In the genomic region with DNA sequence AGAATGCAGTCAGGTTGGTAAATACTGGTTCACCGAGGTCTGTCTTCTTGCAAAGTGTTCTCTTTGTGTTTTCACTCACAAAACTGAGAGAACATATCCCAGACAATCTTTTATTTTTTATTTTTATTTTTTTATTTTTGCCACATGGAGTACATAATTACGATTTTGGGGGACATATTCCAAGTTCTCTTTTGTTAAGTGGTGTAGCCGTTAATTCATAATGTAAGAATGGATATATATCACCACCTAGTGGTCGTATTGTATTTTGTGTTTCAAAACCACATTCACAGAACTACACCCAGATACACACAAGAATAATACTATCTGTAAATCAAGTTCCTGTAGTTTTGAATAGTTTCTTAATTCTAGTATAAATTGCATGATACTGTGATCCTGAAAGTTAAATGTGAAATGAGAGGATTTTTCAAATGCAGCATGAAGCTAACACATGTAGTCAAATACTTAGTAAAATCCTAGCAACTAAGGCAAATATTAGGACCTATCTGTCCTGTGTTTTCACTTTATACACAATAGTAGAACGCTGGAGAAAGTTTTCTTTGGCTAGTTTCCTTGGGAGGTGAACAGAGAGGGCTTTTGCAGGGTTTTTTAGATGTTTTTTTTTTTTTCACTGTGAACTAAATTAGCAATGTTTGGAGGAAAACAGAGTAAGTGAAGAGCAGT, we compare ENCODE assay signal across 9 cellular contexts.
DNase-seq lines count a peak whose midpoint lies in the region; ATAC-seq and TF ChIP-seq lines count a peak whose summit lies in the region.
"Had no signal": no experiment of that assay in that cellular context is flagged by ENCODE, and none has a peak within 500 bp of the region (broad histone marks: within the 10 kb centered on the region; RNA-seq: fewer than 3 reads in every experiment).

No MANE protein-coding gene starts in this region.

- no peaks in the 10 kb centered on the region for H3K79me2 ChIP-seq in DOHH2 (ENCODE audit: control insufficient read depth, low read length)

- in situ Hi-C loops in astrocyte of the cerebellum (cut with HindIII; ENCODE audit: low sequenced_read_pairs), result loop anchor here (5.0 kb wide), 1 partner anchor 87 kb away; no protein-coding TSS in a partner anchor

- no peaks in the 10 kb centered on the region for H3K9me3 ChIP-seq in DOHH2 (ENCODE audit: control insufficient read depth, insufficient read depth, low read length)
- H3K9me3 ChIP-seq in uterus, result no peaks in the 10 kb centered on the region

- H3K27me3 Mint-ChIP-seq in activated T-helper 1 cell treated with anti-CD3 and anti-CD28 coated beads, Interleukin-12 subunit alpha, Interleukin-12 subunit beta, Interleukin-2, Interleukin-4 antibody, amounts not matched to agents 30 ng/mL and 10 ng/mL and 1 ng/mL, durations not matched to agents 14 hours and 24 hours and 36 hours (ENCODE audit: insufficient read depth), result peaks cover 20% of the 10 kb centered on the region

- H3K4me2 ChIP-seq in DOHH2 (ENCODE audit: low read length), result no peak overlapping the region

- H3K4me3 ChIP-seq in DOHH2 (ENCODE audit: low read length) (no peak overlapping the region), astrocyte of the cerebellum (ENCODE audit: low read depth, low read length) (no peak overlapping the region), uterus (no peak overlapping the region)
- H3K4me3 ChIP-seq: skin epidermis had no signal

- H3K27me3 ChIP-seq in DOHH2 (ENCODE audit: control insufficient read depth, low read length) (peaks cover 13% of the 10 kb centered on the region), uterus (no peaks in the 10 kb centered on the region)

- H3K36me3 ChIP-seq in DOHH2 (ENCODE audit: control insufficient read depth, low read length) (no peaks in the 10 kb centered on the region), uterus (no peaks in the 10 kb centered on the region)

- no peaks in the 10 kb centered on the region for H3K4me1 Mint-ChIP-seq in activated T-helper 1 cell treated with anti-CD3 and anti-CD28 coated beads, Interleukin-12 subunit alpha, Interleukin-12 subunit beta, Interleukin-2, Interleukin-4 antibody, amounts not matched to agents 30 ng/mL and 10 ng/mL and 1 ng/mL, durations not matched to agents 14 hours and 24 hours and 36 hours (ENCODE audit: low read depth)

- H3K36me3 Mint-ChIP-seq in activated T-helper 1 cell treated with anti-CD3 and anti-CD28 coated beads, Interleukin-12 subunit alpha, Interleukin-12 subunit beta, Interleukin-2, Interleukin-4 antibody, amounts not matched to agents 30 ng/mL and 10 ng/mL and 1 ng/mL, durations not matched to agents 14 hours and 24 hours and 36 hours (ENCODE audit: low read depth), result no peaks in the 10 kb centered on the region

- TF ChIP-seq POLR2A in uterus (IDR thresholded peaks at IDR 0.05), result no peak

- H3K4me1 ChIP-seq in DOHH2 (ENCODE audit: control insufficient read depth, low read length) (no peaks in the 10 kb centered on the region), uterus (no peaks in the 10 kb centered on the region)

- no peak overlapping the region for H3K27ac ChIP-seq in DOHH2 (ENCODE audit: low read depth, low read length)
- H3K27ac ChIP-seq in uterus, result no peak overlapping the region

- H3K9me2 ChIP-seq in DOHH2 (replicated peaks; ENCODE audit: control insufficient read depth, low read length), result no peaks in the 10 kb centered on the region

- H3K4me3 Mint-ChIP-seq in activated T-helper 1 cell treated with anti-CD3 and anti-CD28 coated beads, Interleukin-12 subunit alpha, Interleukin-12 subunit beta, Interleukin-2, Interleukin-4 antibody, amounts not matched to agents 30 ng/mL and 10 ng/mL and 1 ng/mL, durations not matched to agents 14 hours and 24 hours and 36 hours, result no peak overlapping the region

- TF ChIP-seq CTCF in DOHH2 (IDR thresholded peaks at IDR 0.05; ENCODE audit: low read depth, low read length, poor library complexity, severe bottlenecking), result peak; percentile 54
- no peak for TF ChIP-seq CTCF in astrocyte of the cerebellum (IDR thresholded peaks at IDR 0.05; ENCODE audit: low read depth, low read length, missing control alignments)
- TF ChIP-seq CTCF in uterus (IDR thresholded peaks at IDR 0.05), result peak; percentile 51 to 64 (median 54)

- no peaks in the 10 kb centered on the region for H3F3A ChIP-seq in DOHH2 (ENCODE audit: control insufficient read depth, insufficient read depth)

- peak; percentile 28 for DNase-seq in NCI-H1694 treated with DMSO at 0.1 percent for 48 hours (lab: John Stamatoyannopoulos, UW)
- DNase-seq in astrocyte of the cerebellum (ENCODE audit: low read depth), result peak; percentile 62
- DNase-seq in iris pigment epithelial cell (ENCODE audit: low read depth), result peak; percentile 57
- no peak for DNase-seq in uterus
- DNase-seq in effector CD8-positive, alpha-beta T cell (lab: John Stamatoyannopoulos, UW), result no peak
- DNase-seq in activated T-helper 1 cell treated with anti-CD3 and anti-CD28 coated beads, Interleukin-12 subunit alpha, Interleukin-12 subunit beta, Interleukin-2, Interleukin-4 antibody, amounts not matched to agents 30 ng/mL and 10 ng/mL and 1 ng/mL, durations not matched to agents 14 hours and 24 hours and 36 hours (ENCODE audit: low spot score), result no peak

- H3K9me3 Mint-ChIP-seq in activated T-helper 1 cell treated with anti-CD3 and anti-CD28 coated beads, Interleukin-12 subunit alpha, Interleukin-12 subunit beta, Interleukin-2, Interleukin-4 antibody, amounts not matched to agents 30 ng/mL and 10 ng/mL and 1 ng/mL, durations not matched to agents 14 hours and 24 hours and 36 hours, result no peaks in the 10 kb centered on the region

- intact Hi-C loops in uterus (cut with DNase I; ENCODE audit: low total_unique reads), result no loop called here
- intact Hi-C loops in activated T-helper 1 cell treated with anti-CD3 and anti-CD28 coated beads, Interleukin-12 subunit alpha, Interleukin-12 subunit beta, Interleukin-2, Interleukin-4 antibody, amounts not matched to agents 30 ng/mL and 10 ng/mL and 1 ng/mL, durations not matched to agents 14 hours and 24 hours and 36 hours (cut with micrococcal nuclease), result loop anchor here (1.0 to 2.0 kb wide), 6 partner anchors 91 to 1390 kb away; no protein-coding TSS in a partner anchor

- peak; percentile 47 for ATAC-seq in GM21825 (IDR thresholded peaks at IDR 0.05; ENCODE audit: unreplicated experiment)

- H3K27ac Mint-ChIP-seq in activated T-helper 1 cell treated with anti-CD3 and anti-CD28 coated beads, Interleukin-12 subunit alpha, Interleukin-12 subunit beta, Interleukin-2, Interleukin-4 antibody, amounts not matched to agents 30 ng/mL and 10 ng/mL and 1 ng/mL, durations not matched to agents 14 hours and 24 hours and 36 hours, result no peak overlapping the region

- H4K20me1 ChIP-seq in DOHH2 (ENCODE audit: control insufficient read depth, insufficient read depth, low read depth, low read length), result no peaks in the 10 kb centered on the region

Comparison
In these comparisons a context has a peak if more than half of its experiments do, and no peak if none do; other contexts are left out.
1. DNase-seq: peak in NCI-H1694 treated with DMSO at 0.1 percent for 48 hours (single experiment), astrocyte of the cerebellum (single experiment) and iris pigment epithelial cell (single experiment); none in uterus (0 of 2), effector CD8-positive, alpha-beta T cell (single experiment) and activated T-helper 1 cell treated with anti-CD3 and anti-CD28 coated beads, Interleukin-12 subunit alpha, Interleukin-12 subunit beta, Interleukin-2, Interleukin-4 antibody, amounts not matched to agents 30 ng/mL and 10 ng/mL and 1 ng/mL, durations not matched to agents 14 hours and 24 hours and 36 hours (single experiment).